17 cellular contexts compared by ENCODE assay signal in the genomic region with DNA sequence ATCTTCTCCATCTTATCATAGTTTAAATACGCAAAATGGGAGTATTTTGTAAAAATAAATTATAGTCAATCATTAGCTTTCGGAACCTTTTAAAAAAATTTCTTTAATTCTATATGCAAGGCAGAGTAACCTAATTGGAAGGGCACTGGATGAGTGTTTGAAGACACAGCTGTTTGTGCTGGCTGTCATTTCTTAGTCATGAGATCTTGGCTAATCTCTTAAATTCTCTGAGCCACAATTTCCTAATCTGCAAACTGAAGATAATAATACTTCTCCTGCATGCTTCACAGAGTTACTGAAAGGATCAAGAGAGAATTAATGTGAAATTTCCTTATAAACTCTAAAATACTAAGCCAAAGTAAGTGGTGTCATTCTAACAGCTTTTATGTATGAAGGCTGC.
DNase-seq lines count a peak whose midpoint lies in the region; FAIRE-seq and TF ChIP-seq lines count a peak whose summit lies in the region.
"Had no signal": no experiment of that assay in that cellular context is flagged by ENCODE, and none has a peak within 500 bp of the region (broad histone marks: within the 10 kb centered on the region; RNA-seq: fewer than 3 reads in every experiment).

No MANE protein-coding gene starts in this region.

- no peak for TF ChIP-seq POLR2A in uterus (IDR thresholded peaks at IDR 0.05)
- no peak for TF ChIP-seq POLR2A in H54 (IDR thresholded peaks at IDR 0.05; ENCODE audit: low read depth, low read length)

- TF ChIP-seq CTCF in choroid plexus epithelial cell (conservative IDR thresholded peaks at IDR 0.05; ENCODE audit: low read depth, low read length) = no peak
- TF ChIP-seq CTCF in uterus (IDR thresholded peaks at IDR 0.05) = no peak

- H3K36me3 ChIP-seq in MG63 (no peaks in the 10 kb centered on the region), uterus (no peaks in the 10 kb centered on the region)
- H3K36me3 ChIP-seq: BE2C had no signal

- H3K4me1 ChIP-seq in uterus = no peaks in the 10 kb centered on the region

- no peaks in the 10 kb centered on the region for H3K9me3 ChIP-seq in MG63
- H3K9me3 ChIP-seq in uterus = no peaks in the 10 kb centered on the region
- H3K9me3 ChIP-seq: BE2C had no signal

- FAIRE-seq in H54 (lab: Jason Lieb, UNC) = no peak

- intact Hi-C loops in uterus (cut with DNase I; ENCODE audit: low total_unique reads) = no loop called here

- H3K27me3 ChIP-seq in MG63 (no peaks in the 10 kb centered on the region), uterus (no peaks in the 10 kb centered on the region)
- H3K27me3 ChIP-seq: BE2C had no signal

- DNase-seq in D341Med (ENCODE audit: low spot score) (peak; percentile 34), MG63 (peak; percentile 3), choroid plexus epithelial cell (ENCODE audit: low read depth) (peak; percentile 44), iris pigment epithelial cell (ENCODE audit: low read depth) (peak; percentile 44), uterus (no peak), DMS114 treated with DMSO at 0.1 percent for 48 hours (lab: John Stamatoyannopoulos, UW; ENCODE audit: unreplicated experiment) (no peak), caudate nucleus (lab: John Stamatoyannopoulos, UW) (no peak), H54 (ENCODE audit: insufficient read length, low spot score) (no peak)
- DNase-seq: BE2C; CD4-positive, alpha-beta memory T cell; KBM-7; MM.1S; NCI-H1105; NCI-H187; NCI-H2171 treated with DMSO at 0.1 percent for 48 hours; NCI-H774 had no signal

- H3K27ac ChIP-seq in uterus = no peak overlapping the region
- no peak overlapping the region for H3K27ac ChIP-seq in caudate nucleus (ENCODE audit: low read depth, low read length)
- H3K27ac ChIP-seq: HL-60 had no signal

- H3K4me3 ChIP-seq in MG63 = no peak overlapping the region
- no peak overlapping the region for H3K4me3 ChIP-seq in choroid plexus epithelial cell (ENCODE audit: low read depth, low read length)
- H3K4me3 ChIP-seq in uterus = no peak overlapping the region

Comparison
In these comparisons a context has a peak if more than half of its experiments do, and no peak if none do; other contexts are left out.
1. DNase-seq: peak in D341Med (single experiment), MG63 (single experiment), choroid plexus epithelial cell (single experiment) and iris pigment epithelial cell (single experiment); none in uterus (0 of 2), DMS114 treated with DMSO at 0.1 percent for 48 hours (single experiment), caudate nucleus (0 of 61) and H54 (single experiment).